Comparison of ENCODE assay signal across 10 cellular contexts in the genomic region with DNA sequence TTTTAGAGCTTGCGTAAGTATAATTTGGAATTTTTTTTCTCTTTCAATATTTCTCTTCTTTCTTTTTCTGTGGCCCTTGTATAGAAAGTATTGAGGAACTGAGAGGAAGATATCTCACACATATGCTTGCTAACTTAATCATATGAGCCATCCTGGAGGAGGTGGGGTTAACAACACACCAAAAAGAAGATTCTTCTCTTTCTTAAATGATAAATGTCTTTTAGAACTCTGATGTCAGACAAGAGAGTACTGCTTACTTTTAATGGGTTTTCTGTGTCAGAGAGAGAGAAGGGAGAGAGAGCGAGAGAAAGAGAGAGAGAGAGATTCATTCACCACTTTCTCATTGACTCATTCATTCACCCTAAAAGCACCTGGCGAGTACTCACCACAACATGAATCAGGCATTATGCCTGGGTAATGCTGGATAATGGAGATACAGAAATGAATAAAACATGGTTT.
A peak's percentile ranks its signal among the peaks of the same experiment; 100 is the strongest.
DNase-seq lines count a peak whose midpoint lies in the region; ATAC-seq and TF ChIP-seq lines count a peak whose summit lies in the region.
"Had no signal": no experiment of that assay in that cellular context is flagged by ENCODE, and none has a peak within 500 bp of the region (broad histone marks: within the 10 kb centered on the region; RNA-seq: fewer than 3 reads in every experiment).

No MANE protein-coding gene starts in this region.

- H3K27ac ChIP-seq in RWPE1 = no peak overlapping the region
- no peak overlapping the region for H3K27ac ChIP-seq in hepatocyte
- H3K27ac ChIP-seq in esophagus squamous epithelium = no peak overlapping the region

- H3K27me3 Mint-ChIP-seq in activated CD4-positive, alpha-beta T cell treated with anti-CD3 and anti-CD28 coated beads, Interleukin-2, amount 10 ng/mL, durations not matched to agents 7 days and 5 days = no peaks in the 10 kb centered on the region

- intact Hi-C loops in esophagus squamous epithelium (cut with DNase I) = no loop called here

- H3K4me1 ChIP-seq in hepatocyte (ENCODE audit: insufficient read depth) (no peaks in the 10 kb centered on the region), esophagus squamous epithelium (peaks cover 0 to 35% (median 17%) of the 10 kb centered on the region in 3 donors)

- CTCF ChIA-PET in activated CD4-positive, alpha-beta T cell treated with anti-CD3 and anti-CD28 coated beads, Interleukin-2, amount 10 ng/mL, durations not matched to agents 7 days and 5 days (lab: Charles Lee) = interaction anchor here (0.6 to 2.6 kb wide), 6 partner anchors 8 to 77 kb away, joined by 3 to 10 read pairs (median 4); no protein-coding TSS in a partner anchor
- CTCF ChIA-PET in RWPE1 (lab: Yijun Ruan, JAX) = no interaction called here

- H3K27me3 ChIP-seq in hepatocyte = no peaks in the 10 kb centered on the region
- H3K27me3 ChIP-seq in esophagus squamous epithelium = no peaks in the 10 kb centered on the region

- peak; percentile 52 for ATAC-seq in HG02852 (IDR thresholded peaks at IDR 0.05; ENCODE audit: unreplicated experiment)
- ATAC-seq in stimulated activated effector memory CD8-positive, alpha-beta T cell treated with anti-CD3 and anti-CD28 coated beads, Interleukin-12 subunit alpha, Interleukin-12 subunit beta, amount 100 ng/mL, for 72 hours = peak; percentile 83

- TF ChIP-seq CTCF in RWPE1 (conservative IDR thresholded peaks at IDR 0.05; ENCODE audit: low read depth) = no peak
- no peak for TF ChIP-seq CTCF in hepatocyte (IDR thresholded peaks at IDR 0.05; ENCODE audit: poor library complexity)
- TF ChIP-seq CTCF in esophagus squamous epithelium (IDR thresholded peaks at IDR 0.05) = no peak

- peaks cover 10% of the 10 kb centered on the region for H3K36me3 Mint-ChIP-seq in activated CD4-positive, alpha-beta T cell treated with anti-CD3 and anti-CD28 coated beads, Interleukin-2, amount 10 ng/mL, durations not matched to agents 7 days and 5 days (ENCODE audit: low read depth)
- H3K36me3 Mint-ChIP-seq in stimulated activated effector memory CD8-positive, alpha-beta T cell treated with anti-CD3 and anti-CD28 coated beads, Interleukin-12 subunit alpha, Interleukin-12 subunit beta, amount 100 ng/mL, for 72 hours = peaks cover 11% of the 10 kb centered on the region

- peaks cover 81% of the 10 kb centered on the region for H3K4me1 Mint-ChIP-seq in activated CD4-positive, alpha-beta T cell treated with anti-CD3 and anti-CD28 coated beads, Interleukin-2, amount 10 ng/mL, durations not matched to agents 7 days and 5 days
- H3K4me1 Mint-ChIP-seq in stimulated activated effector memory CD8-positive, alpha-beta T cell treated with anti-CD3 and anti-CD28 coated beads, Interleukin-12 subunit alpha, Interleukin-12 subunit beta, amount 100 ng/mL, for 72 hours = peaks cover 70% of the 10 kb centered on the region

- no peak overlapping the region for H2AFZ ChIP-seq in hepatocyte

- peaks cover 6% of the 10 kb centered on the region for H3K9me3 Mint-ChIP-seq in activated CD4-positive, alpha-beta T cell treated with anti-CD3 and anti-CD28 coated beads, Interleukin-2, amount 10 ng/mL, durations not matched to agents 7 days and 5 days
- no peaks in the 10 kb centered on the region for H3K9me3 Mint-ChIP-seq in stimulated activated effector memory CD8-positive, alpha-beta T cell treated with anti-CD3 and anti-CD28 coated beads, Interleukin-12 subunit alpha, Interleukin-12 subunit beta, amount 100 ng/mL, for 72 hours

- H3K36me3 ChIP-seq in hepatocyte (replicated peaks; ENCODE audit: insufficient read depth, low read depth) (no peaks in the 10 kb centered on the region), esophagus squamous epithelium (no peaks in the 10 kb centered on the region)

- H3K79me2 ChIP-seq in hepatocyte = no peaks in the 10 kb centered on the region

- peak overlapping the region; percentile 2 for H3K4me3 Mint-ChIP-seq in activated CD4-positive, alpha-beta T cell treated with anti-CD3 and anti-CD28 coated beads, Interleukin-2, amount 10 ng/mL, durations not matched to agents 7 days and 5 days
- H3K4me3 Mint-ChIP-seq in stimulated activated effector memory CD8-positive, alpha-beta T cell treated with anti-CD3 and anti-CD28 coated beads, Interleukin-12 subunit alpha, Interleukin-12 subunit beta, amount 100 ng/mL, for 72 hours = peak overlapping the region; percentile 20

- H3K9me2 ChIP-seq in hepatocyte (replicated peaks; ENCODE audit: insufficient read depth) = no peaks in the 10 kb centered on the region

- WGBS in hepatocyte (ENCODE audit: low lambda C conversion rate, missing lambda C conversion rate) = 85% methylated on average over 3 of the region's 3 CpGs
- 56 to 60% methylated on average over 3 of the region's 3 CpGs for WGBS in esophagus squamous epithelium, 2 donors

- TF ChIP-seq POLR2A in esophagus squamous epithelium (IDR thresholded peaks at IDR 0.05) = no peak

- no peaks in the 10 kb centered on the region for H3K9me3 ChIP-seq in hepatocyte (ENCODE audit: low read depth)
- no peaks in the 10 kb centered on the region for H3K9me3 ChIP-seq in esophagus squamous epithelium

- H3K4me3 ChIP-seq in hepatocyte (no peak overlapping the region), esophagus squamous epithelium (no peak overlapping the region)

- peak; percentile 35 for DNase-seq in activated CD4-positive, alpha-beta T cell treated with anti-CD3 and anti-CD28 coated beads, Interleukin-2, amount 10 ng/mL, durations not matched to agents 7 days and 5 days
- DNase-seq in activated CD4-positive, alpha-beta T cell treated with anti-CD3 and anti-CD28 coated beads, Interleukin-2, amount 50 U/mL, for 1 hour = no peak
- DNase-seq in RWPE1 (ENCODE audit: low spot score) = peak; percentile 17
- peak in 1 of 2 donors; percentile 59 for DNase-seq in stimulated activated effector memory CD8-positive, alpha-beta T cell treated with anti-CD3 and anti-CD28 coated beads, Interleukin-12 subunit alpha, Interleukin-12 subunit beta, amount 100 ng/mL, for 72 hours (ENCODE audit: low spot score in 2 of 2)
- no peak for DNase-seq in hepatocyte (ENCODE audit: low spot score)
- no peak for DNase-seq in CD1c-positive myeloid dendritic cell (ENCODE audit: extremely low spot score)
- no peak for DNase-seq in esophagus squamous epithelium (lab: John Stamatoyannopoulos, UW)
- DNase-seq: aorta, NCI-H1930 had no signal

- peak overlapping the region; percentile 76 for H3K27ac Mint-ChIP-seq in activated CD4-positive, alpha-beta T cell treated with anti-CD3 and anti-CD28 coated beads, Interleukin-2, amount 10 ng/mL, durations not matched to agents 7 days and 5 days
- H3K27ac Mint-ChIP-seq in stimulated activated effector memory CD8-positive, alpha-beta T cell treated with anti-CD3 and anti-CD28 coated beads, Interleukin-12 subunit alpha, Interleukin-12 subunit beta, amount 100 ng/mL, for 72 hours = peak overlapping the region; percentile 64

- no peaks in the 10 kb centered on the region for H4K20me1 ChIP-seq in hepatocyte (ENCODE audit: insufficient read depth, poor library complexity, severe bottlenecking)

- POLR2A ChIA-PET in activated CD4-positive, alpha-beta T cell treated with anti-CD3 and anti-CD28 coated beads, Interleukin-2, amount 10 ng/mL, durations not matched to agents 7 days and 5 days (lab: Charles Lee) = no interaction called here
- POLR2A ChIA-PET in RWPE1 (lab: Yijun Ruan, JAX; ENCODE audit: low non-redundant PET) = no interaction called here

- no peak overlapping the region for H3K4me2 ChIP-seq in hepatocyte

Comparison
In these comparisons a context has a peak if more than half of its experiments do, and no peak if none do; other contexts are left out.
1. DNase-seq: peak in activated CD4-positive, alpha-beta T cell treated with anti-CD3 and anti-CD28 coated beads, Interleukin-2, amount 10 ng/mL, durations not matched to agents 7 days and 5 days (single experiment) and RWPE1 (single experiment); none in activated CD4-positive, alpha-beta T cell treated with anti-CD3 and anti-CD28 coated beads, Interleukin-2, amount 50 U/mL, for 1 hour (single experiment), hepatocyte (single experiment), CD1c-positive myeloid dendritic cell (single experiment) and esophagus squamous epithelium (single experiment).